13 cellular contexts compared by ENCODE assay signal in genomic region chr9:94554078-94554438, GRCh38. TPM values are rescaled to one million over a fixed set of nuclear protein-coding genes. Genes with fewer than 3 reads are reported as not detected.
DNase-seq lines count a peak whose midpoint lies in the region; ATAC-seq lines count a peak whose summit lies in the region.
"Had no signal": no experiment of that assay in that cellular context is flagged by ENCODE, and none has a peak within 500 bp of the region (broad histone marks: within the 10 kb centered on the region; RNA-seq: fewer than 3 reads in every experiment).

No MANE protein-coding gene starts in this region.

- peak overlapping the region; percentile 44 to 77 for H3K9ac ChIP-seq in duodenal mucosa (ENCODE audit: low read depth in 1 of 2, low read length in 2 of 2)

- no peaks in the 10 kb centered on the region for H3K27me3 ChIP-seq in duodenal mucosa (ENCODE audit: control insufficient read depth in 1 of 2, insufficient read depth in 2 of 2, low read length in 2 of 2)
- H3K27me3 ChIP-seq: SJCRH30 had no signal

- peak; percentile 50 for ATAC-seq in stimulated activated naive CD8-positive, alpha-beta T cell treated with anti-CD3 and anti-CD28 coated beads, Interleukin-15, amount 100 ng/mL, for 72 hours
- ATAC-seq in stimulated activated naive CD8-positive, alpha-beta T cell treated with anti-CD3 and anti-CD28 coated beads, Interleukin-15, Interleukin-2, amounts not matched to agents 100 U/mL and 50 U/mL, for 24 hours = no peak
- no peak for ATAC-seq in GM21576 (IDR thresholded peaks at IDR 0.05; ENCODE audit: unreplicated experiment)
- no peak for ATAC-seq in HG03457 (IDR thresholded peaks at IDR 0.05; ENCODE audit: unreplicated experiment)

- no peaks in the 10 kb centered on the region for H3K36me3 ChIP-seq in duodenal mucosa (ENCODE audit: control insufficient read depth in 1 of 2, insufficient read depth in 2 of 2, low read length in 2 of 2)
- H3K36me3 ChIP-seq in mesodermal cell (ENCODE audit: control insufficient read depth, insufficient read depth, low read length) = peaks cover 12% of the 10 kb centered on the region
- H3K36me3 ChIP-seq: SJCRH30 had no signal

- peaks cover 5 to 8% of the 10 kb centered on the region in 2 donors for H3K4me1 ChIP-seq in duodenal mucosa (ENCODE audit: control insufficient read depth in 1 of 2, insufficient read depth in 2 of 2, low read length in 2 of 2)
- peaks cover 5% of the 10 kb centered on the region for H3K4me1 ChIP-seq in mesodermal cell (ENCODE audit: control insufficient read depth, insufficient read depth, low read length, poor library complexity, severe bottlenecking)

- no peaks in the 10 kb centered on the region for H3K9me3 ChIP-seq in duodenal mucosa (ENCODE audit: control insufficient read depth in 1 of 2, low read length in 2 of 2)
- H3K9me3 ChIP-seq in mesodermal cell (ENCODE audit: control insufficient read depth, low read length) = peaks cover 5% of the 10 kb centered on the region

- H3K4me3 Mint-ChIP-seq in stimulated activated naive CD8-positive, alpha-beta T cell treated with anti-CD3 and anti-CD28 coated beads, Interleukin-15, amount 100 ng/mL, for 72 hours = no peak overlapping the region
- H3K4me3 Mint-ChIP-seq: activated naive CD8-positive, alpha-beta T cell treated with anti-CD3 and anti-CD28 coated beads, Interleukin-2, amount 10 ng/mL, durations not matched to agents 7 days and 5 days had no signal

- WGBS in mesodermal cell (ENCODE audit: insufficient coverage in 2 of 2), 2 experiments = 45 to 52% methylated on average over 13 to 15 of the region's 16 CpGs

- no peak overlapping the region for H3K27ac Mint-ChIP-seq in stimulated activated naive CD8-positive, alpha-beta T cell treated with anti-CD3 and anti-CD28 coated beads, Interleukin-15, amount 100 ng/mL, for 72 hours
- H3K27ac Mint-ChIP-seq: activated naive CD8-positive, alpha-beta T cell treated with anti-CD3 and anti-CD28 coated beads, Interleukin-2, amount 10 ng/mL, durations not matched to agents 7 days and 5 days had no signal

- H3K4me3 ChIP-seq in duodenal mucosa (ENCODE audit: low read depth in 1 of 2, low read length in 2 of 2) (peak overlapping the region; percentile 77 to 79), mesodermal cell (ENCODE audit: extremely low read depth, insufficient read depth, low read length, poor library complexity, severe bottlenecking) (peak overlapping the region; percentile 54)
- H3K4me3 ChIP-seq: SJCRH30 had no signal

- no peaks in the 10 kb centered on the region for H3K4me1 Mint-ChIP-seq in stimulated activated naive CD8-positive, alpha-beta T cell treated with anti-CD3 and anti-CD28 coated beads, Interleukin-15, amount 100 ng/mL, for 72 hours
- H3K4me1 Mint-ChIP-seq: activated naive CD8-positive, alpha-beta T cell treated with anti-CD3 and anti-CD28 coated beads, Interleukin-2, amount 10 ng/mL, durations not matched to agents 7 days and 5 days; neural crest cell had no signal

- no peak for DNase-seq in stimulated activated naive CD8-positive, alpha-beta T cell treated with anti-CD3 and anti-CD28 coated beads, Interleukin-15, amount 100 ng/mL, for 72 hours
- DNase-seq in stimulated activated naive CD8-positive, alpha-beta T cell treated with anti-CD3 and anti-CD28 coated beads, Interleukin-15, Interleukin-2, amounts not matched to agents 100 U/mL and 50 U/mL, for 24 hours = no peak
- no peak for DNase-seq in DMS 273 (lab: John Stamatoyannopoulos, UW; ENCODE audit: unreplicated experiment)
- DNase-seq in stimulated activated CD4-positive, alpha-beta T cell treated with anti-CD3 and anti-CD28 coated beads, Interleukin-4, amount 100 ng/mL, for 1 hour = no peak
- DNase-seq: activated naive CD8-positive, alpha-beta T cell treated with anti-CD3 and anti-CD28 coated beads, Interleukin-2, amount 10 ng/mL, durations not matched to agents 7 days and 5 days; cortex of kidney; DMS79 had no signal

- peaks cover 11% of the 10 kb centered on the region for H3K27me3 Mint-ChIP-seq in stimulated activated naive CD8-positive, alpha-beta T cell treated with anti-CD3 and anti-CD28 coated beads, Interleukin-15, amount 100 ng/mL, for 72 hours

- H3K9me3 Mint-ChIP-seq in stimulated activated naive CD8-positive, alpha-beta T cell treated with anti-CD3 and anti-CD28 coated beads, Interleukin-15, amount 100 ng/mL, for 72 hours = no peaks in the 10 kb centered on the region
- H3K9me3 Mint-ChIP-seq: activated naive CD8-positive, alpha-beta T cell treated with anti-CD3 and anti-CD28 coated beads, Interleukin-2, amount 10 ng/mL, durations not matched to agents 7 days and 5 days had no signal

- H3K27ac ChIP-seq in duodenal mucosa (ENCODE audit: low read depth, low read length) (peak overlapping the region; percentile 44), mesodermal cell (ENCODE audit: low read depth, low read length, severe bottlenecking) (no peak overlapping the region)
- H3K27ac ChIP-seq: SJCRH30 had no signal

RNA-seq across cellular contexts. Expression of gene PCAT7, which starts 0.8 kb away (rescaled TPM):
- polyA plus RNA-seq in mesodermal cell (2013, experiment 1 of 2) = 4.6 TPM
- 3.4 TPM for polyA plus RNA-seq in mesodermal cell (2013, experiment 2 of 2)

RNA-seq across cellular contexts. Expression of gene FBP2, which starts 39.6 kb away (rescaled TPM):
- not detected for polyA plus RNA-seq in mesodermal cell (2013, experiment 1 of 2)
- not detected for polyA plus RNA-seq in mesodermal cell (2013, experiment 2 of 2)
